ENCODE assay signal across 8 cellular contexts in the genomic region with DNA sequence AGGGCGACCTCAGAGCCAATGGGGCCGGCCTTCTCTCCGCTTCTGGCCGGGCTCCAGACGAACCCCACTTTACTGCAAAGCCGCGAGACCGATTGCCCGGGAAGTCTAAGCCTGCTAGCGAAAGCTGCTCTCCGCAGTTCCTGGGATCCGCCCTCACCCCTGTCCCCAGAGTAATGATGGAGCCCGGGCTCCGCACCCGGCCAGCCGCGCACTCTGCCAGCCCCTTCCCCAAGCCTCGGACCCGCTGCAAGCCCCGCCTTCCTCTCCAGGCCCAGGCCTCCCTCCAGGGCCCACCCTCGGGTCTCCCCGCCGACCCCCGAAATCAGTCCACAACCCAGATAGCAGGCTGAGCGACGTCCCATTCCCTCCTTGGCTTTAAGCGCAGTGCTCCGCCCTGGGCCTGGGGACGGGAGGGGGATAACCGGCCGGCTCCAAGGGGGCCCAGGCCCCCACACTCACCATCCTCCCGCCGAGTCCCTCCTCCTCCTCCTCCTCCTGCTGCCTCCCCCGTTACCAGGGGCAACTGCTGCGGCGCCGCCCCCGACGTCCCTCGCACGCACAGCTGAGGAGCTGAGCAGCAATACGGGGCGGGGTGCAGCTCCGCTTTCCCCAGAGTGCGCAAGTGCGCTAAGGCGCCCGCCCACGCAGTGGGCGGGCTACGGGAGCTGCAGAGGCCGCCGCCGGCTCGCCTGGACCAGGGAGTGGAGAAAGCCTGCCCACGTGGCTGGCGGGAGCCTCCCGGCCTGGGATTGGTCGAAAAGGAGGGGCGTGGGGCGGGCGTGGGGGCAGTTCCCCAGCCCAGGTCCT. TPM values are rescaled to one million over a fixed set of nuclear protein-coding genes. Genes with fewer than 3 reads are reported as not detected.
DNase-seq lines count a peak whose midpoint lies in the region; ATAC-seq and TF ChIP-seq lines count a peak whose summit lies in the region.

Gene ARL3, minus strand, starts transcription at position 584 of the 807 bp plus-strand sequence. Its CDS starts 122 bp downstream, at position 462.

- H2AFZ ChIP-seq in mesenchymal stem cell (ENCODE audit: low read depth, low read length), result peak within 1 kb of the TSS; percentile 69

- H3K36me3 Mint-ChIP-seq in effector memory CD8-positive, alpha-beta T cell (ENCODE audit: insufficient read depth), result peaks cover 26% of the 10 kb centered on the region

- peak within 1 kb of the TSS in 1 of 2 experiments; percentile 95 for H3K14ac ChIP-seq in mesenchymal stem cell (ENCODE audit: low read length in 2 of 2)

- no peaks in the 10 kb centered on the region for H3K27me3 Mint-ChIP-seq in effector memory CD8-positive, alpha-beta T cell

- peak within 1 kb of the TSS; percentile 84 for H2BK15ac ChIP-seq in mesenchymal stem cell (ENCODE audit: low read depth, poor library complexity, severe bottlenecking)

- H3K9me3 Mint-ChIP-seq in effector memory CD8-positive, alpha-beta T cell, result no peaks in the 10 kb centered on the region

- peaks cover 16% of the 10 kb centered on the region for H3K79me1 ChIP-seq in mesenchymal stem cell (replicated peaks; ENCODE audit: low read length, poor library complexity, severe bottlenecking)

- no peak for TF ChIP-seq CTCF in GM20000 (IDR thresholded peaks at IDR 0.05; ENCODE audit: extremely low read depth, missing control alignments)

- peak within 1 kb of the TSS; percentile 69 for H2BK5ac ChIP-seq in mesenchymal stem cell (ENCODE audit: low read depth, low read length, poor library complexity, severe bottlenecking)

- H3K23ac ChIP-seq in mesenchymal stem cell (ENCODE audit: low read length in 2 of 2), result peak within 1 kb of the TSS in 1 of 2 experiments; percentile 66

- H2AK5ac ChIP-seq in mesenchymal stem cell (ENCODE audit: low read length, severe bottlenecking), result no peak within 1 kb of the TSS

- peak within 1 kb of the TSS; percentile 95 for H3K27ac Mint-ChIP-seq in effector memory CD8-positive, alpha-beta T cell

- peaks cover 29 to 36% of the 10 kb centered on the region in 2 donors for H3K4me1 Mint-ChIP-seq in effector memory CD8-positive, alpha-beta T cell (ENCODE audit: low read depth in 2 of 2)

- no peaks in the 10 kb centered on the region for H3K9me3 ChIP-seq in mesenchymal stem cell (ENCODE audit: control insufficient read depth, low read length)

- H3K27me3 ChIP-seq in mesenchymal stem cell (ENCODE audit: control insufficient read depth in 1 of 2, insufficient read depth in 1 of 2, low read length in 2 of 2), result no peaks in the 10 kb centered on the region

- H3K27ac ChIP-seq in mesenchymal stem cell (ENCODE audit: low read length, poor library complexity, severe bottlenecking), result peak within 1 kb of the TSS; percentile 92

- peak within 1 kb of the TSS; percentile 89 for H3K4me2 ChIP-seq in mesenchymal stem cell (ENCODE audit: low read length, poor library complexity, severe bottlenecking)

- under 1% methylated on average over 60 of the region's 62 CpGs for WGBS in mesenchymal stem cell

- H3K9ac ChIP-seq in mesenchymal stem cell (ENCODE audit: low read length), result peak within 1 kb of the TSS; percentile 96

- ATAC-seq in effector memory CD8-positive, alpha-beta T cell (replicated peaks), result peak; percentile 84

- H4K8ac ChIP-seq in mesenchymal stem cell (ENCODE audit: low read length), result peak within 1 kb of the TSS; percentile 59

- H3K18ac ChIP-seq in mesenchymal stem cell (ENCODE audit: low read depth in 1 of 2, low read length in 2 of 2), result peak within 1 kb of the TSS; percentile 91 to 98

- peak; percentile 88 for DNase-seq in COR-L47 (lab: John Stamatoyannopoulos, UW)
- DNase-seq in GM20000 (ENCODE audit: low spot score), result peak; percentile 95
- DNase-seq in HT-29 (ENCODE audit: low spot score), result peak; percentile 99
- peak; percentile 96 for DNase-seq in NK-92 treated with Interleukin-12 subunit alpha and Interleukin-12 subunit beta, amount 100 ng/mL, for 24 hours (lab: John Stamatoyannopoulos, UW)
- DNase-seq in activated CD8-positive, alpha-beta memory T cell treated with anti-CD3 and anti-CD28 coated beads for 4 hours (ENCODE audit: low read depth in 2 of 2), result peak; percentile 91 to 93
- peak; percentile 87 to 89 (median 87) for DNase-seq in effector memory CD8-positive, alpha-beta T cell
- DNase-seq in mesenchymal stem cell, result peak; percentile 99
- DNase-seq in stimulated activated CD8-positive, alpha-beta memory T cell treated with anti-CD3 and anti-CD28 coated beads, Interleukin-12 subunit alpha, Interleukin-12 subunit beta, amount 100 ng/mL, for 24 hours (ENCODE audit: extremely low read depth), result peak; percentile 95

- H4K91ac ChIP-seq in mesenchymal stem cell (ENCODE audit: low read length), result peak within 1 kb of the TSS; percentile 87

- H2BK120ac ChIP-seq in mesenchymal stem cell (ENCODE audit: low read depth, low read length), result peak within 1 kb of the TSS; percentile 88

- H3K4ac ChIP-seq in mesenchymal stem cell (ENCODE audit: low read depth in 1 of 2, low read length in 2 of 2), result peak within 1 kb of the TSS; percentile 79 to 95

- H3K4me3 Mint-ChIP-seq in effector memory CD8-positive, alpha-beta T cell, result peak within 1 kb of the TSS; percentile 87 to 92

- peaks cover 0 to 6% of the 10 kb centered on the region in 2 experiments for H3K36me3 ChIP-seq in mesenchymal stem cell (ENCODE audit: control insufficient read depth in 1 of 2, insufficient read depth in 2 of 2, low read depth in 1 of 2, low read length in 2 of 2)

- peaks cover 19% of the 10 kb centered on the region for H3K4me1 ChIP-seq in mesenchymal stem cell (ENCODE audit: control insufficient read depth, insufficient read depth, low read depth, low read length)

- peak within 1 kb of the TSS; percentile 80 to 99 for H2BK12ac ChIP-seq in mesenchymal stem cell (ENCODE audit: low read length in 2 of 2)

- peak within 1 kb of the TSS; percentile 84 to 94 for H3K4me3 ChIP-seq in mesenchymal stem cell (ENCODE audit: insufficient read depth in 1 of 2, low read depth in 1 of 2, low read length in 2 of 2)

RNA-seq across cellular contexts. Expression of gene ARL3, which starts in this region (rescaled TPM):
- 4.5 and 6.0 TPM in 2 replicates for total RNA-seq in HT-29 (2014; rRNA removed; shearing (Covaris generic))
- polyA plus RNA-seq in mesenchymal stem cell (2013, experiment 1 of 2), result 24.6 TPM
- polyA plus RNA-seq in mesenchymal stem cell (2013, experiment 2 of 2), result 25.9 TPM

Comparison
In these comparisons a context has a peak if more than half of its experiments do, and no peak if none do; other contexts are left out.
1. Peak in every context shown above with its lines: DNase-seq, ATAC-seq, H3K4me3 ChIP-seq and H3K27ac ChIP-seq.